In the genomic region with DNA sequence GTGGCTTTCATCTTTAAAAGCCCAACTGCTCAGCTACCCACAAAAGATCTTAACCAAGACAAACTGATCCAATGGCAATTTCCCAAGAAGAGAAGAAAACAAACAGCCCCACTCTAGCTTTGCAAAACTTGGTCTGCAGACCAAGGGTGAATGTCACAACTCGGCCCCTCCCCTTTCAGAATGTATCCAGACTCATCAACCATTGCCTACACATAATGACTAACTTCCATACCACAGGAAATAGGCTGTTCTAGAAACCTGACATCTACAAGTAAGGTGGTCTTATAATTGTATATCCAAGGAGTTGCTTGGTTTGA, we compare ENCODE assay signal across 12 cellular contexts. TPM values are rescaled to one million over a fixed set of nuclear protein-coding genes. Genes with fewer than 3 reads are reported as not detected.
A peak's percentile ranks its signal among the peaks of the same experiment; 100 is the strongest.
DNase-seq lines count a peak whose midpoint lies in the region; ATAC-seq, FAIRE-seq and TF ChIP-seq lines count a peak whose summit lies in the region.
"Had no signal": no experiment of that assay in that cellular context is flagged by ENCODE, and none has a peak within 500 bp of the region (broad histone marks: within the 10 kb centered on the region; RNA-seq: fewer than 3 reads in every experiment).

No MANE protein-coding gene starts in this region.

- H3K4me1 ChIP-seq in subcutaneous abdominal adipose tissue (ENCODE audit: control insufficient read depth in 5 of 5, insufficient read depth in 5 of 5, low read length in 5 of 5) = peaks cover 0 to 78% (median 63%) of the 10 kb centered on the region in 5 donors

- H3K36me3 Mint-ChIP-seq in activated naive CD4-positive, alpha-beta T cell treated with anti-CD3 and anti-CD28 coated beads, Interleukin-2, amount 50 U/mL, for 72 hours = peaks cover 0 to 7% of the 10 kb centered on the region in 2 donors
- H3K36me3 Mint-ChIP-seq in activated naive CD4-positive, alpha-beta T cell treated with anti-CD3 and anti-CD28 coated beads for 36 hours (ENCODE audit: low read depth) = peaks cover 6% of the 10 kb centered on the region
- peaks cover 16% of the 10 kb centered on the region for H3K36me3 Mint-ChIP-seq in activated CD8-positive, alpha-beta T cell treated with anti-CD3 and anti-CD28 coated beads for 36 hours (ENCODE audit: low read depth)

- no peak overlapping the region for H3K27ac Mint-ChIP-seq in activated naive CD4-positive, alpha-beta T cell treated with anti-CD3 and anti-CD28 coated beads, Interleukin-2, amount 50 U/mL, for 72 hours
- no peak overlapping the region for H3K27ac Mint-ChIP-seq in activated naive CD4-positive, alpha-beta T cell treated with anti-CD3 and anti-CD28 coated beads for 36 hours
- no peak overlapping the region for H3K27ac Mint-ChIP-seq in activated CD8-positive, alpha-beta T cell treated with anti-CD3 and anti-CD28 coated beads for 36 hours
- H3K27ac Mint-ChIP-seq: progenitor cell of endocrine pancreas had no signal

- no peaks in the 10 kb centered on the region for H3K27me3 ChIP-seq in subcutaneous abdominal adipose tissue (ENCODE audit: control insufficient read depth in 5 of 5, insufficient read depth in 4 of 5, low read length in 5 of 5)
- H3K27me3 ChIP-seq: Peyer's patch had no signal

- no peaks in the 10 kb centered on the region for H3K27me3 Mint-ChIP-seq in activated naive CD4-positive, alpha-beta T cell treated with anti-CD3 and anti-CD28 coated beads for 36 hours (ENCODE audit: low read depth)
- H3K27me3 Mint-ChIP-seq in activated CD8-positive, alpha-beta T cell treated with anti-CD3 and anti-CD28 coated beads for 36 hours = no peaks in the 10 kb centered on the region
- H3K27me3 Mint-ChIP-seq: progenitor cell of endocrine pancreas had no signal

- intact Hi-C loops in activated naive CD4-positive, alpha-beta T cell treated with anti-CD3 and anti-CD28 coated beads for 36 hours (cut with micrococcal nuclease) = no loop called here
- intact Hi-C loops in activated CD8-positive, alpha-beta T cell treated with anti-CD3 and anti-CD28 coated beads for 36 hours (cut with micrococcal nuclease) = no loop called here

- H3K4me3 Mint-ChIP-seq in activated naive CD4-positive, alpha-beta T cell treated with anti-CD3 and anti-CD28 coated beads for 36 hours = no peak overlapping the region
- no peak overlapping the region for H3K4me3 Mint-ChIP-seq in activated CD8-positive, alpha-beta T cell treated with anti-CD3 and anti-CD28 coated beads for 36 hours

- TF ChIP-seq CTCF in activated CD8-positive, alpha-beta T cell treated with anti-CD3 and anti-CD28 coated beads for 36 hours (IDR thresholded peaks at IDR 0.05) = no peak
- TF ChIP-seq CTCF in D721Med (IDR thresholded peaks at IDR 0.05; ENCODE audit: insufficient read depth, missing control alignments) = no peak

- CTCF ChIA-PET in activated naive CD4-positive, alpha-beta T cell treated with anti-CD3 and anti-CD28 coated beads for 36 hours (lab: Charles Lee) = interaction anchor here (0.6 kb wide), 1 partner anchor 282 kb away, joined by 3 read pairs; no protein-coding TSS in a partner anchor
- CTCF ChIA-PET in activated CD8-positive, alpha-beta T cell treated with anti-CD3 and anti-CD28 coated beads for 36 hours (lab: Charles Lee) = interaction anchor here (1.8 to 2.3 kb wide), 2 partner anchors 10 to 34 kb away, joined by 8 to 9 read pairs; no protein-coding TSS in a partner anchor

- H3K9ac ChIP-seq in subcutaneous abdominal adipose tissue (ENCODE audit: low read length in 5 of 5) = no peak overlapping the region

- no peaks in the 10 kb centered on the region for H3K9me3 Mint-ChIP-seq in activated naive CD4-positive, alpha-beta T cell treated with anti-CD3 and anti-CD28 coated beads, Interleukin-2, amount 50 U/mL, for 72 hours
- no peaks in the 10 kb centered on the region for H3K9me3 Mint-ChIP-seq in activated naive CD4-positive, alpha-beta T cell treated with anti-CD3 and anti-CD28 coated beads for 36 hours
- no peaks in the 10 kb centered on the region for H3K9me3 Mint-ChIP-seq in activated CD8-positive, alpha-beta T cell treated with anti-CD3 and anti-CD28 coated beads for 36 hours

- no peaks in the 10 kb centered on the region for H3K9me3 ChIP-seq in subcutaneous abdominal adipose tissue (ENCODE audit: control insufficient read depth in 5 of 5, low read length in 5 of 5)
- H3K9me3 ChIP-seq: Peyer's patch had no signal

- POLR2A ChIA-PET in activated CD8-positive, alpha-beta T cell treated with anti-CD3 and anti-CD28 coated beads for 36 hours (lab: Charles Lee) = interaction anchor here (1.1 kb wide), 1 partner anchor 16 kb away, joined by 5 read pairs; a partner anchor contains a TSS

- FAIRE-seq in D721Med (lab: Jason Lieb, UNC) = no peak

- H3K4me1 Mint-ChIP-seq in activated naive CD4-positive, alpha-beta T cell treated with anti-CD3 and anti-CD28 coated beads for 36 hours (ENCODE audit: low read depth) = peaks cover 22% of the 10 kb centered on the region
- H3K4me1 Mint-ChIP-seq in activated CD8-positive, alpha-beta T cell treated with anti-CD3 and anti-CD28 coated beads for 36 hours (ENCODE audit: low read depth) = peaks cover 34% of the 10 kb centered on the region

- peak overlapping the region in 1 of 5 donors; percentile 15 for H3K4me3 ChIP-seq in subcutaneous abdominal adipose tissue (ENCODE audit: low read depth in 1 of 5, low read length in 5 of 5)
- H3K4me3 ChIP-seq: Peyer's patch had no signal

- no peak for DNase-seq in activated naive CD4-positive, alpha-beta T cell treated with anti-CD3 and anti-CD28 coated beads, Interleukin-2, amount 50 U/mL, for 72 hours (ENCODE audit: low spot score in 2 of 2)
- no peak for DNase-seq in activated naive CD4-positive, alpha-beta T cell treated with anti-CD3 and anti-CD28 coated beads for 36 hours
- peak; percentile 41 for DNase-seq in activated CD8-positive, alpha-beta T cell treated with anti-CD3 and anti-CD28 coated beads for 36 hours
- DNase-seq in fibroblast of the conjunctiva (ENCODE audit: low read depth) (peak; percentile 49), D721Med (ENCODE audit: insufficient read length, low spot score) (no peak), C1 segment of cervical spinal cord (lab: John Stamatoyannopoulos, UW) (no peak), DMS79 treated with DMSO at 0.1 percent for 48 hours (lab: John Stamatoyannopoulos, UW) (no peak)
- DNase-seq: activated CD4-positive, alpha-beta T cell treated with anti-CD3 and anti-CD28 coated beads, Interleukin-2, amount 50 U/mL, for 4 hours; NCI-H187; Peyer's patch had no signal

- ATAC-seq in activated naive CD4-positive, alpha-beta T cell treated with anti-CD3 and anti-CD28 coated beads, Interleukin-2, amount 50 U/mL, for 72 hours = peak; percentile 72 to 83
- peak; percentile 83 for ATAC-seq in activated CD8-positive, alpha-beta T cell treated with anti-CD3 and anti-CD28 coated beads for 36 hours

- H3K36me3 ChIP-seq in subcutaneous abdominal adipose tissue (ENCODE audit: control insufficient read depth in 5 of 5, insufficient read depth in 5 of 5, low read length in 5 of 5) = peaks cover 0 to 10% (median 4%) of the 10 kb centered on the region in 5 donors
- H3K36me3 ChIP-seq: Peyer's patch had no signal

- peak overlapping the region; percentile 88 for H3K27ac ChIP-seq in subcutaneous abdominal adipose tissue (ENCODE audit: low read depth, low read length)

RNA-seq across cellular contexts. Expression of a gene that starts 16.0 kb away (rescaled TPM):
- 10 to 100 TPM in 1 of 2 donors, 1 to 10 TPM in 1; 4.2 to 10.9 TPM for total RNA-seq in activated naive CD4-positive, alpha-beta T cell treated with anti-CD3 and anti-CD28 coated beads, Interleukin-2, amount 50 U/mL, for 72 hours
- total RNA-seq in activated naive CD4-positive, alpha-beta T cell treated with anti-CD3 and anti-CD28 coated beads for 36 hours = 1 to 10 TPM; 3.0 to 3.4 TPM
- 1 to 10 TPM; 5.9 to 6.9 TPM for total RNA-seq in activated CD8-positive, alpha-beta T cell treated with anti-CD3 and anti-CD28 coated beads for 36 hours

RNA-seq across cellular contexts. Expression of a gene that starts 16.4 kb away (rescaled TPM):
- total RNA-seq in activated naive CD4-positive, alpha-beta T cell treated with anti-CD3 and anti-CD28 coated beads, Interleukin-2, amount 50 U/mL, for 72 hours = 10 to 100 TPM; 19.4 to 20.9 TPM
- 10 to 100 TPM; 20.4 to 20.8 TPM for total RNA-seq in activated naive CD4-positive, alpha-beta T cell treated with anti-CD3 and anti-CD28 coated beads for 36 hours
- total RNA-seq in activated CD8-positive, alpha-beta T cell treated with anti-CD3 and anti-CD28 coated beads for 36 hours = 10 to 100 TPM; 31.3 to 32.5 TPM

Comparison
In these comparisons a context has a peak if more than half of its experiments do, and no peak if none do; other contexts are left out.
1. DNase-seq: peak in activated CD8-positive, alpha-beta T cell treated with anti-CD3 and anti-CD28 coated beads for 36 hours (single experiment) and fibroblast of the conjunctiva (single experiment); none in activated naive CD4-positive, alpha-beta T cell treated with anti-CD3 and anti-CD28 coated beads, Interleukin-2, amount 50 U/mL, for 72 hours (0 of 2), activated naive CD4-positive, alpha-beta T cell treated with anti-CD3 and anti-CD28 coated beads for 36 hours (single experiment), D721Med (single experiment), C1 segment of cervical spinal cord (0 of 14) and DMS79 treated with DMSO at 0.1 percent for 48 hours (single experiment).